Comparison of ENCODE assay signal across 1 cellular context in the genomic region with DNA sequence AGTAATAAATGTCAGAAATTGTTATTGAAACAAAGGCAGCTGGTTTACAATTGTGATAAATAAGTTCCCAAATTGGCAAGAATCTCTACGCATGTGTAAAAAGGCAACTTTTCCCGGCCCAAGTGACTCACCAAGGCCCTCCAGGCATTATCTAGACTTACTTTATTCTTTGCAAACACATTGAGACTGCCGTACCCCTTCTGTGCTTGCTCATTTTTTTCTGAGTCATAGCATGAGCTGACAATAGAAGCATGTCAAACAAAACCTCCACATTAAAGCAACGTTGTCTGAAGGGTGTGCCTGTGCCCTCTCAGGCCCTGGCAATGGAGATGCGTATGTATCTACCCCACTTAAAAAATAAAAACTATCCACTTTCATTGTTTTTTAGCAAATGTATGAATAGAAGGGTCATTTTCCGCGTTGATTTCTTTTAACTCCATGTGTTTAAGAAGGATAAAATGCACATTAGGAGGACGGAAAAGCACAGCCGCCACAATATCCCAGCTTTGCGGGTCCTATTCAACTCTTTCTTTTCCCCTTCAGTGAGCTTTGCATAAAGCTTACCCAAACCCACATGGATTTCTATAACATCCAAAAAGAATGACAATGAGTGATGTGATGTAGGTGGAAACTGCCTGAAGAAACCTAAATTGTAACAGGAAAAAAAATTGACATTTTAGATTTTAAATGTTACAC.
TF ChIP-seq lines count a peak whose summit lies in the region.

No MANE protein-coding gene starts in this region.

TF ChIP-seq in HEK293, 187 proteins besides CTCF, POLR2A, EP300 and RAD21 (continued from another document):
- TF ChIP-seq, protein P1, sequence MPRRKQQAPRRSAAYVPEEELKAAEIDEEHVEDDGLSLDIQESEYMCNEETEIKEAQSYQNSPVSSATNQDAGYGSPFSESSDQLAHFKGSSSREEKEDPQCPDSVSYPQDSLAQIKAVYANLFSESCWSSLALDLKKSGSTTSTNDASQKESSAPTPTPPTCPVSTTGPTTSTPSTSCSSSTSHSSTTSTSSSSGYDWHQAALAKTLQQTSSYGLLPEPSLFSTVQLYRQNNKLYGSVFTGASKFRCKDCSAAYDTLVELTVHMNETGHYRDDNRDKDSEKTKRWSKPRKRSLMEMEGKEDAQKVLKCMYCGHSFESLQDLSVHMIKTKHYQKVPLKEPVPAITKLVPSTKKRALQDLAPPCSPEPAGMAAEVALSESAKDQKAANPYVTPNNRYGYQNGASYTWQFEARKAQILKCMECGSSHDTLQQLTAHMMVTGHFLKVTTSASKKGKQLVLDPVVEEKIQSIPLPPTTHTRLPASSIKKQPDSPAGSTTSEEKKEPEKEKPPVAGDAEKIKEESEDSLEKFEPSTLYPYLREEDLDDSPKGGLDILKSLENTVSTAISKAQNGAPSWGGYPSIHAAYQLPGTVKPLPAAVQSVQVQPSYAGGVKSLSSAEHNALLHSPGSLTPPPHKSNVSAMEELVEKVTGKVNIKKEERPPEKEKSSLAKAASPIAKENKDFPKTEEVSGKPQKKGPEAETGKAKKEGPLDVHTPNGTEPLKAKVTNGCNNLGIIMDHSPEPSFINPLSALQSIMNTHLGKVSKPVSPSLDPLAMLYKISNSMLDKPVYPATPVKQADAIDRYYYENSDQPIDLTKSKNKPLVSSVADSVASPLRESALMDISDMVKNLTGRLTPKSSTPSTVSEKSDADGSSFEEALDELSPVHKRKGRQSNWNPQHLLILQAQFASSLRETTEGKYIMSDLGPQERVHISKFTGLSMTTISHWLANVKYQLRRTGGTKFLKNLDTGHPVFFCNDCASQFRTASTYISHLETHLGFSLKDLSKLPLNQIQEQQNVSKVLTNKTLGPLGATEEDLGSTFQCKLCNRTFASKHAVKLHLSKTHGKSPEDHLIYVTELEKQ (tag by site-specific recombination; IDR thresholded peaks at IDR 0.05; ENCODE audit: borderline replicate concordance) = no peak
- TF ChIP-seq ZXDB (tag by site-specific recombination; IDR thresholded peaks at IDR 0.05) (0 out of 2 replicates have a peak, but pooled peaks have one; percentile 31), ZNF350 (tag by site-specific recombination; IDR thresholded peaks at IDR 0.05) (no peak), ZNF792 (tag by site-specific recombination; IDR thresholded peaks at IDR 0.05) (no peak), ZBTB21 (tag by site-specific recombination; IDR thresholded peaks at IDR 0.05) (no peak), YY1 (tag by site-specific recombination; IDR thresholded peaks at IDR 0.05) (no peak), ZNF174 (tag by site-specific recombination; IDR thresholded peaks at IDR 0.05) (no peak), ZNF843 (tag by site-specific recombination; IDR thresholded peaks at IDR 0.05) (no peak), ZFP69B (tag by site-specific recombination; IDR thresholded peaks at IDR 0.05) (peak; percentile 82), ZNF416 (tag by site-specific recombination; IDR thresholded peaks at IDR 0.05) (no peak), HOXD13 (CRISPR knock-in tag; IDR thresholded peaks at IDR 0.05; ENCODE audit: borderline replicate concordance) (no peak), ZNF426 (tag by site-specific recombination; IDR thresholded peaks at IDR 0.05) (no peak), REPIN1 (tag by site-specific recombination; IDR thresholded peaks at IDR 0.05; ENCODE audit: low read depth) (no peak), IKZF3 (tag by site-specific recombination; IDR thresholded peaks at IDR 0.05) (0 out of 2 replicates have a peak, but pooled peaks have one; percentile 14), ZNF747 (tag by site-specific recombination; IDR thresholded peaks at IDR 0.05) (no peak), SCRT2 (tag by site-specific recombination; IDR thresholded peaks at IDR 0.05) (no peak), ZNF140 (tag by site-specific recombination; IDR thresholded peaks at IDR 0.05) (no peak), MYNN (tag by site-specific recombination; IDR thresholded peaks at IDR 0.05; ENCODE audit: borderline replicate concordance) (no peak), ZEB2 (tag by site-specific recombination; IDR thresholded peaks at IDR 0.05) (peak; percentile 51; the same call in 1 of the 2 replicates), ZNF561 (tag by site-specific recombination; IDR thresholded peaks at IDR 0.05; ENCODE audit: borderline replicate concordance) (no peak), GLIS1 (tag by site-specific recombination; IDR thresholded peaks at IDR 0.05) (no peak), KLF10 (tag by site-specific recombination; IDR thresholded peaks at IDR 0.05) (peak; percentile 40; the same call in 1 of the 2 replicates), ZFP37 (tag by site-specific recombination; IDR thresholded peaks at IDR 0.05) (no peak), ZNF302 (tag by site-specific recombination; IDR thresholded peaks at IDR 0.05; ENCODE audit: low read depth) (no peak), OSR2 (tag by site-specific recombination; IDR thresholded peaks at IDR 0.05) (no peak)
- TF ChIP-seq, protein P2, sequence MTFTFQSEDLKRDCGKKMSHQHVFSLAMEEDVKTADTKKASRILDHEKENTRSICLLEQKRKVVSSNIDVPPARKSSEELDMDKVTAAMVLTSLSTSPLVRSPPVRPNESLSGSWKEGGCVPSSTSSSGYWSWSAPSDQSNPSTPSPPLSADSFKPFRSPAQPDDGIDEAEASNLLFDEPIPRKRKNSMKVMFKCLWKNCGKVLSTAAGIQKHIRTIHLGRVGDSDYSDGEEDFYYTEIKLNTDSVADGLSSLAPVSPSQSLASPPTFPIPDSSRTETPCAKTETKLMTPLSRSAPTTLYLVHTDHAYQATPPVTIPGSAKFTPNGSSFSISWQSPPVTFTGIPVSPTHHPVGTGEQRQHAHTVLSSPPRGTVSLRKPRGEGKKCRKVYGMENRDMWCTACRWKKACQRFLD (tag by site-specific recombination; IDR thresholded peaks at IDR 0.05) = no peak
- TF ChIP-seq, protein P3, sequence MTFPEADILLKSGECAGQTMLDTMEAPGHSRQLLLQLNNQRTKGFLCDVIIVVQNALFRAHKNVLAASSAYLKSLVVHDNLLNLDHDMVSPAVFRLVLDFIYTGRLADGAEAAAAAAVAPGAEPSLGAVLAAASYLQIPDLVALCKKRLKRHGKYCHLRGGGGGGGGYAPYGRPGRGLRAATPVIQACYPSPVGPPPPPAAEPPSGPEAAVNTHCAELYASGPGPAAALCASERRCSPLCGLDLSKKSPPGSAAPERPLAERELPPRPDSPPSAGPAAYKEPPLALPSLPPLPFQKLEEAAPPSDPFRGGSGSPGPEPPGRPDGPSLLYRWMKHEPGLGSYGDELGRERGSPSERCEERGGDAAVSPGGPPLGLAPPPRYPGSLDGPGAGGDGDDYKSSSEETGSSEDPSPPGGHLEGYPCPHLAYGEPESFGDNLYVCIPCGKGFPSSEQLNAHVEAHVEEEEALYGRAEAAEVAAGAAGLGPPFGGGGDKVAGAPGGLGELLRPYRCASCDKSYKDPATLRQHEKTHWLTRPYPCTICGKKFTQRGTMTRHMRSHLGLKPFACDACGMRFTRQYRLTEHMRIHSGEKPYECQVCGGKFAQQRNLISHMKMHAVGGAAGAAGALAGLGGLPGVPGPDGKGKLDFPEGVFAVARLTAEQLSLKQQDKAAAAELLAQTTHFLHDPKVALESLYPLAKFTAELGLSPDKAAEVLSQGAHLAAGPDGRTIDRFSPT (tag by site-specific recombination; IDR thresholded peaks at IDR 0.05) = 0 out of 2 replicates have a peak, but pooled peaks have one; percentile 26
- TF ChIP-seq, protein P4, sequence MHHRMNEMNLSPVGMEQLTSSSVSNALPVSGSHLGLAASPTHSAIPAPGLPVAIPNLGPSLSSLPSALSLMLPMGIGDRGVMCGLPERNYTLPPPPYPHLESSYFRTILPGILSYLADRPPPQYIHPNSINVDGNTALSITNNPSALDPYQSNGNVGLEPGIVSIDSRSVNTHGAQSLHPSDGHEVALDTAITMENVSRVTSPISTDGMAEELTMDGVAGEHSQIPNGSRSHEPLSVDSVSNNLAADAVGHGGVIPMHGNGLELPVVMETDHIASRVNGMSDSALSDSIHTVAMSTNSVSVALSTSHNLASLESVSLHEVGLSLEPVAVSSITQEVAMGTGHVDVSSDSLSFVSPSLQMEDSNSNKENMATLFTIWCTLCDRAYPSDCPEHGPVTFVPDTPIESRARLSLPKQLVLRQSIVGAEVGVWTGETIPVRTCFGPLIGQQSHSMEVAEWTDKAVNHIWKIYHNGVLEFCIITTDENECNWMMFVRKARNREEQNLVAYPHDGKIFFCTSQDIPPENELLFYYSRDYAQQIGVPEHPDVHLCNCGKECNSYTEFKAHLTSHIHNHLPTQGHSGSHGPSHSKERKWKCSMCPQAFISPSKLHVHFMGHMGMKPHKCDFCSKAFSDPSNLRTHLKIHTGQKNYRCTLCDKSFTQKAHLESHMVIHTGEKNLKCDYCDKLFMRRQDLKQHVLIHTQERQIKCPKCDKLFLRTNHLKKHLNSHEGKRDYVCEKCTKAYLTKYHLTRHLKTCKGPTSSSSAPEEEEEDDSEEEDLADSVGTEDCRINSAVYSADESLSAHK (tag by site-specific recombination; IDR thresholded peaks at IDR 0.05) = no peak
- TF ChIP-seq, protein P5, sequence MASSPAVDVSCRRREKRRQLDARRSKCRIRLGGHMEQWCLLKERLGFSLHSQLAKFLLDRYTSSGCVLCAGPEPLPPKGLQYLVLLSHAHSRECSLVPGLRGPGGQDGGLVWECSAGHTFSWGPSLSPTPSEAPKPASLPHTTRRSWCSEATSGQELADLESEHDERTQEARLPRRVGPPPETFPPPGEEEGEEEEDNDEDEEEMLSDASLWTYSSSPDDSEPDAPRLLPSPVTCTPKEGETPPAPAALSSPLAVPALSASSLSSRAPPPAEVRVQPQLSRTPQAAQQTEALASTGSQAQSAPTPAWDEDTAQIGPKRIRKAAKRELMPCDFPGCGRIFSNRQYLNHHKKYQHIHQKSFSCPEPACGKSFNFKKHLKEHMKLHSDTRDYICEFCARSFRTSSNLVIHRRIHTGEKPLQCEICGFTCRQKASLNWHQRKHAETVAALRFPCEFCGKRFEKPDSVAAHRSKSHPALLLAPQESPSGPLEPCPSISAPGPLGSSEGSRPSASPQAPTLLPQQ (tag by site-specific recombination; IDR thresholded peaks at IDR 0.05) = peak; percentile 82
